Comparison of ENCODE assay signal across 22 cellular contexts in genomic region chr10:132273304-132273944, GRCh38. TPM values are rescaled to one million over a fixed set of nuclear protein-coding genes. Genes with fewer than 3 reads are reported as not detected.
DNase-seq lines count a peak whose midpoint lies in the region; ATAC-seq and TF ChIP-seq lines count a peak whose summit lies in the region.
"Had no signal": no experiment of that assay in that cellular context is flagged by ENCODE, and none has a peak within 500 bp of the region (broad histone marks: within the 10 kb centered on the region; RNA-seq: fewer than 3 reads in every experiment).

No MANE protein-coding gene starts in this region.

- no peak overlapping the region for H3K4me3 Mint-ChIP-seq in activated CD4-positive, alpha-beta T cell treated with anti-CD3 and anti-CD28 coated beads for 36 hours
- no peak overlapping the region for H3K4me3 Mint-ChIP-seq in activated T-helper 17 cell treated with anti-CD3 and anti-CD28 coated beads, Interleukin-2, amount 50 U/mL, for 72 hours
- no peak overlapping the region for H3K4me3 Mint-ChIP-seq in glutamatergic neuron (ENCODE audit: unreplicated experiment)
- H3K4me3 Mint-ChIP-seq: CD14-positive monocyte; CD4-positive, alpha-beta memory T cell; GM23338; H9; HFFc6 had no signal

- H3K27ac Mint-ChIP-seq in activated CD4-positive, alpha-beta T cell treated with anti-CD3 and anti-CD28 coated beads for 36 hours: no peak overlapping the region
- no peak overlapping the region for H3K27ac Mint-ChIP-seq in activated T-helper 17 cell treated with anti-CD3 and anti-CD28 coated beads, Interleukin-2, amount 50 U/mL, for 72 hours
- H3K27ac Mint-ChIP-seq in glutamatergic neuron (ENCODE audit: unreplicated experiment): peak overlapping the region; percentile 2
- H3K27ac Mint-ChIP-seq: CD14-positive monocyte, GM23338, HFFc6 had no signal

- H3K9me3 ChIP-seq in suprapubic skin: no peaks in the 10 kb centered on the region
- H3K9me3 ChIP-seq: BE2C; BLaER1 treated with 17β-estradiol and CSF1 and Interleukin-3, amounts not matched to agents 10 nM and 100 nM had no signal

- H3K4me1 ChIP-seq in suprapubic skin: peaks cover 4% of the 10 kb centered on the region
- H3K4me1 ChIP-seq: BE2C had no signal

- intact Hi-C loops in activated CD4-positive, alpha-beta T cell treated with anti-CD3 and anti-CD28 coated beads for 36 hours (cut with DNase I, micrococcal nuclease): no loop called here
- intact Hi-C loops in posterior vena cava (cut with DNase I): no loop called here

- POLR2A ChIA-PET in activated CD4-positive, alpha-beta T cell treated with anti-CD3 and anti-CD28 coated beads for 36 hours (lab: Charles Lee): no interaction called here

- no peak for TF ChIP-seq POLR2A in suprapubic skin (IDR thresholded peaks at IDR 0.05)

- no peak for DNase-seq in activated CD4-positive, alpha-beta T cell treated with anti-CD3 and anti-CD28 coated beads for 36 hours
- no peak for DNase-seq in activated CD4-positive, alpha-beta T cell treated with anti-CD3 and anti-CD28 coated beads, Interleukin-2, amount 50 U/mL, for 48 hours
- DNase-seq in glutamatergic neuron (no peak), posterior vena cava (ENCODE audit: low spot score) (peak; percentile 5), suprapubic skin (ENCODE audit: low spot score in 2 of 2) (no peak), OCI-M2 (lab: John Stamatoyannopoulos, UW; ENCODE audit: unreplicated experiment) (no peak)
- DNase-seq: BE2C; Calu3; CD4-positive, alpha-beta memory T cell; COR-L47; DMS53; DMS79 treated with DMSO at 0.1 percent for 48 hours; GF-D8; H9; HFFc6 had no signal

- no peaks in the 10 kb centered on the region for H3K27me3 Mint-ChIP-seq in activated CD4-positive, alpha-beta T cell treated with anti-CD3 and anti-CD28 coated beads for 36 hours
- H3K27me3 Mint-ChIP-seq in activated T-helper 17 cell treated with anti-CD3 and anti-CD28 coated beads, Interleukin-2, amount 50 U/mL, for 72 hours: no peaks in the 10 kb centered on the region
- H3K27me3 Mint-ChIP-seq in glutamatergic neuron (ENCODE audit: unreplicated experiment): peaks cover 11% of the 10 kb centered on the region
- H3K27me3 Mint-ChIP-seq: CD4-positive, alpha-beta memory T cell had no signal

- no peaks in the 10 kb centered on the region for H3K27me3 ChIP-seq in suprapubic skin
- H3K27me3 ChIP-seq: BE2C had no signal

- no peaks in the 10 kb centered on the region for H3K9me3 Mint-ChIP-seq in activated CD4-positive, alpha-beta T cell treated with anti-CD3 and anti-CD28 coated beads for 36 hours (ENCODE audit: low read depth)
- H3K9me3 Mint-ChIP-seq in activated T-helper 17 cell treated with anti-CD3 and anti-CD28 coated beads, Interleukin-2, amount 50 U/mL, for 72 hours: no peaks in the 10 kb centered on the region
- H3K9me3 Mint-ChIP-seq in glutamatergic neuron (ENCODE audit: unreplicated experiment): peaks cover 14% of the 10 kb centered on the region
- H3K9me3 Mint-ChIP-seq: CD4-positive, alpha-beta memory T cell had no signal

- H3K27ac ChIP-seq in suprapubic skin: no peak overlapping the region
- H3K27ac ChIP-seq: 22Rv1; BLaER1 treated with 17β-estradiol and CSF1 and Interleukin-3, amounts not matched to agents 10 nM and 100 nM had no signal

- no peaks in the 10 kb centered on the region for H3K36me3 ChIP-seq in suprapubic skin
- H3K36me3 ChIP-seq: BE2C; BLaER1 treated with 17β-estradiol and CSF1 and Interleukin-3, amounts not matched to agents 10 nM and 100 nM had no signal

- no peak for TF ChIP-seq EP300 in suprapubic skin (IDR thresholded peaks at IDR 0.05)

- WGBS in suprapubic skin: 93% methylated on average over 8 of the region's 8 CpGs

- H3K36me3 Mint-ChIP-seq in activated CD4-positive, alpha-beta T cell treated with anti-CD3 and anti-CD28 coated beads for 36 hours (ENCODE audit: low read depth): no peaks in the 10 kb centered on the region
- H3K36me3 Mint-ChIP-seq in activated T-helper 17 cell treated with anti-CD3 and anti-CD28 coated beads, Interleukin-2, amount 50 U/mL, for 72 hours (ENCODE audit: low read depth): no peaks in the 10 kb centered on the region
- peaks cover 5% of the 10 kb centered on the region for H3K36me3 Mint-ChIP-seq in glutamatergic neuron (ENCODE audit: unreplicated experiment)
- H3K36me3 Mint-ChIP-seq: CD4-positive, alpha-beta memory T cell had no signal

- CTCF ChIA-PET in activated CD4-positive, alpha-beta T cell treated with anti-CD3 and anti-CD28 coated beads for 36 hours (lab: Charles Lee): no interaction called here

- ATAC-seq in activated CD4-positive, alpha-beta T cell treated with anti-CD3 and anti-CD28 coated beads for 36 hours: peak; percentile 30
- ATAC-seq in activated T-helper 17 cell treated with anti-CD3 and anti-CD28 coated beads, Interleukin-2, amount 50 U/mL, for 72 hours (replicated peaks): peak; percentile 85
- no peak for ATAC-seq in GM18909 (IDR thresholded peaks at IDR 0.05; ENCODE audit: poor library complexity, unreplicated experiment)
- ATAC-seq: GM23338, HCT116 had no signal

- no peaks in the 10 kb centered on the region for H3K4me1 Mint-ChIP-seq in activated CD4-positive, alpha-beta T cell treated with anti-CD3 and anti-CD28 coated beads for 36 hours
- H3K4me1 Mint-ChIP-seq in activated T-helper 17 cell treated with anti-CD3 and anti-CD28 coated beads, Interleukin-2, amount 50 U/mL, for 72 hours: peaks cover 9% of the 10 kb centered on the region
- peaks cover 39% of the 10 kb centered on the region for H3K4me1 Mint-ChIP-seq in glutamatergic neuron (ENCODE audit: low read depth, unreplicated experiment)
- H3K4me1 Mint-ChIP-seq: CD14-positive monocyte had no signal

- H3K4me3 ChIP-seq in suprapubic skin: no peak overlapping the region
- H3K4me3 ChIP-seq: BLaER1 treated with 17β-estradiol and CSF1 and Interleukin-3, amounts not matched to agents 10 nM and 100 nM; GM23338 had no signal

- TF ChIP-seq CTCF in glutamatergic neuron (IDR thresholded peaks at IDR 0.05; ENCODE audit: partially characterized antibody, unreplicated experiment): no peak
- no peak for TF ChIP-seq CTCF in suprapubic skin (IDR thresholded peaks at IDR 0.05)

RNA-seq across cellular contexts. Expression of gene STK32C, which starts 34.3 kb away (rescaled TPM):
- 10 to 100 TPM; 15.8 to 19.9 TPM for total RNA-seq in activated CD4-positive, alpha-beta T cell treated with anti-CD3 and anti-CD28 coated beads for 36 hours
- total RNA-seq in activated T-helper 17 cell treated with anti-CD3 and anti-CD28 coated beads, Interleukin-2, amount 50 U/mL, for 72 hours: 10 to 100 TPM; 12.6 to 20.6 TPM
- total RNA-seq in glutamatergic neuron (ENCODE audit: unreplicated experiment): 69.2 TPM
- 1 to 10 TPM; 6.3 to 9.7 TPM for total RNA-seq in posterior vena cava
- total RNA-seq in suprapubic skin: 1 to 10 TPM; 1.3 to 5.6 (median 4.7) TPM

RNA-seq across cellular contexts. Expression of gene LRRC27, which starts 58.6 kb away (rescaled TPM):
- 1 to 10 TPM; 3.6 to 4.1 TPM for total RNA-seq in activated CD4-positive, alpha-beta T cell treated with anti-CD3 and anti-CD28 coated beads for 36 hours
- total RNA-seq in activated T-helper 17 cell treated with anti-CD3 and anti-CD28 coated beads, Interleukin-2, amount 50 U/mL, for 72 hours: 1 to 10 TPM; 4.5 to 6.3 TPM
- total RNA-seq in glutamatergic neuron (ENCODE audit: unreplicated experiment) (13.8 TPM), posterior vena cava (1 to 10 TPM; 4.7 to 6.5 TPM), suprapubic skin (10 to 100 TPM in 1 of 4 donors, 1 to 10 TPM in 3; 6.6 to 13.1 (median 7.1) TPM)
